Comparison of ENCODE assay signal across 27 cellular contexts in the genomic region with DNA sequence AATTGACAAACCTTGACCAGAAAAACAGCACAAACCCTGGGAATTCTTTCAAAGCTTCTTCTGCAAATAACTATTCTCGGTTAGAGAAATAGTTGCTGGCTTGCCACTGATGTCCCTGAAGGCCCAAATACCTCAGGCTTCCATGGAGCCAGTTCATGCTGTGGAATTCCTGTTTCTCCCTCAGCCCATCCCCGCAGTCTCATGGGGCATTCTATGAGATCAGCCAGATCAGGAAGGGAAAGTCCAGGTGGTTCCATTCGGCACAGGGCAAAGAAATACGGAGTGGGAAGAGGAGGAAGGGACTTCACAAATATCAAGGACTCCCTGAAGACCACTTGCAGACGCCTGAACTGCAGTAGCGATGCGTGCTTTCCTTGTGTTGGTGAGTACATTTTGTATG.
"Had no signal": no experiment of that assay in that cellular context is flagged by ENCODE, and none has a peak within 500 bp of the region (broad histone marks: within the 10 kb centered on the region; RNA-seq: fewer than 3 reads in every experiment).

No MANE protein-coding gene starts in this region.

- H3K4me1 ChIP-seq: body of pancreas, gastroesophageal sphincter, lower lobe of right lung, prostate gland, stomach, vagina had no signal

- DNase-seq: activated CD4-positive, alpha-beta memory T cell treated with anti-CD3 and anti-CD28 coated beads, Interleukin-2, amount 10 ng/mL, durations not matched to agents 7 days and 5 days; activated CD4-positive, alpha-beta T cell treated with anti-CD3 and anti-CD28 coated beads, Interleukin-2, amount 10 ng/mL, durations not matched to agents 24 days and 14 days; activated effector memory CD4-positive, alpha-beta T cell treated with anti-CD3 and anti-CD28 coated beads, Interleukin-2, amount 50 U/mL, for 16 hours; activated naive CD4-positive, alpha-beta T cell treated with anti-CD3 and anti-CD28 coated beads, Interleukin-2, amount 10 ng/mL, durations not matched to agents 7 days and 5 days; activated naive CD8-positive, alpha-beta T cell treated with anti-CD3 and anti-CD28 coated beads, Interleukin-2, amount 50 U/mL, for 24 hours; activated T-cell treated with anti-CD3 and anti-CD28 coated beads for 4 hours; body of pancreas; central memory CD4-positive, alpha-beta T cell; effector memory CD4-positive, alpha-beta T cell; heart right ventricle; lower lobe of right lung; natural killer cell; ovary; right cardiac atrium; stimulated activated CD4-positive, alpha-beta T cell treated with anti-CD3 and anti-CD28 coated beads, Interleukin-15, amount 100 ng/mL, for 24 hours; stomach; T-cell had no signal

- H3K27ac ChIP-seq: body of pancreas, gastroesophageal sphincter, lower lobe of right lung, ovary, prostate gland, stomach, thoracic aorta, vagina, VCaP had no signal

- ATAC-seq: activated CD4-positive, CD25-positive, alpha-beta regulatory T cell treated with anti-CD3 and anti-CD28 coated beads, Interleukin-2, amount 50 U/mL, for 24 hours; activated naive CD8-positive, alpha-beta T cell treated with anti-CD3 and anti-CD28 coated beads, Interleukin-2, amount 50 U/mL, for 24 hours; body of pancreas; esophagus mucosa; gastroesophageal sphincter; left lobe of liver; lower lobe of right lung; natural killer cell; right cardiac atrium; stimulated activated memory B cell treated with anti-CD40 and anti-IgM and Interleukin-4, amounts not matched to agents 10 μg/mL and 1 μg/mL and 100 μg/mL, for 72 hours; T-cell had no signal

- H3K27me3 ChIP-seq: body of pancreas, gastroesophageal sphincter, heart right ventricle, ovary, stomach, vagina had no signal

- H3K4me2 ChIP-seq: smooth muscle cell had no signal

- H3K36me3 ChIP-seq: gastroesophageal sphincter, heart right ventricle, lower lobe of right lung, ovary, prostate gland, stomach, thoracic aorta, vagina had no signal

- H3K9me3 ChIP-seq: body of pancreas, gastroesophageal sphincter, heart right ventricle, lower lobe of right lung, ovary, prostate gland, stomach, thoracic aorta, vagina had no signal

- H3K4me3 ChIP-seq: body of pancreas, gastroesophageal sphincter, heart right ventricle, lower lobe of right lung, ovary, prostate gland, smooth muscle cell, stomach, thoracic aorta, vagina had no signal
